ENCODE assay signal across 9 cellular contexts in the genomic region with DNA sequence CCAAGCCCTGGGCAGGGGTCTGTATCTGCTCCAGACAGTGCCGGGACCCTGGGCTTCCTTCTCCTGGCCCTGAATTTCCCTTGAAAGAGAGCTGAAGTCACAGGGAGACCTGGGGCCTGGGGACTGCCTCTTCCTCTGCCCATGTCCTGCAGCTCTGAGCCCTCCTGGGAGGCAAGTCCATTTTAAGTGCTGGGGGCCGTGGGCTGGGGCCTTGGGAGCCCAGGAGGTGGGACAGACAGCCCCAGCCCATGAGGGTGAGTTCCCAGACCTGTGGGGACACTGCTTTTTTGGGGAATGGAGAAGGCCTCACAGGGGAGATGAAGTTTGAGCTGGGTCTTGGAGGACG. TPM values are rescaled to one million over a fixed set of nuclear protein-coding genes. Genes with fewer than 3 reads are reported as not detected.
DNase-seq lines count a peak whose midpoint lies in the region; ATAC-seq, FAIRE-seq and TF ChIP-seq lines count a peak whose summit lies in the region.
"Had no signal": no experiment of that assay in that cellular context is flagged by ENCODE, and none has a peak within 500 bp of the region (broad histone marks: within the 10 kb centered on the region; RNA-seq: fewer than 3 reads in every experiment).

No MANE protein-coding gene starts in this region.

- no peaks in the 10 kb centered on the region for H3K36me3 ChIP-seq in CD4-positive, alpha-beta memory T cell (ENCODE audit: insufficient read depth, low read length)
- no peaks in the 10 kb centered on the region; the same call in 1 of the 2 replicates for H3K36me3 ChIP-seq in OCI-LY7 (ENCODE audit: insufficient read depth, low read length)
- H3K36me3 ChIP-seq in endodermal cell (ENCODE audit: control insufficient read depth, insufficient read depth, low read length), result no peaks in the 10 kb centered on the region
- no peaks in the 10 kb centered on the region for H3K36me3 ChIP-seq in pancreas
- H3K36me3 ChIP-seq in neural progenitor cell, result no peaks in the 10 kb centered on the region

- H3K79me2 ChIP-seq in OCI-LY7 (ENCODE audit: insufficient read depth, low read depth, low read length), result no peaks in the 10 kb centered on the region
- no peaks in the 10 kb centered on the region for H3K79me2 ChIP-seq in neural progenitor cell (ENCODE audit: low read depth)

- peak overlapping the region; percentile 75 for H3K27ac ChIP-seq in CD4-positive, alpha-beta memory T cell (ENCODE audit: low read depth, low read length)
- H3K27ac ChIP-seq in OCI-LY7 (ENCODE audit: low read depth, low read length, poor library complexity, severe bottlenecking) (peak overlapping the region; percentile 73), endodermal cell (ENCODE audit: low read depth, low read length) (no peak overlapping the region), pancreas (peak overlapping the region in 3 of 4 donors; percentile 43 to 60 (median 48)), neural progenitor cell (no peak overlapping the region)

- H3K4me2 ChIP-seq in OCI-LY7 (ENCODE audit: low read length), result peak overlapping the region; percentile 70
- no peak overlapping the region for H3K4me2 ChIP-seq in neural progenitor cell

- CTCF ChIA-PET in CD4-positive, alpha-beta memory T cell (lab: Charles Lee; ENCODE audit: partially characterized antibody), result interaction anchor here (0.8 to 2.2 kb wide), 9 partner anchors 12 to 88 kb away, joined by 3 to 8 read pairs (median 5); no protein-coding TSS in a partner anchor
- CTCF ChIA-PET in OCI-LY7 (lab: Charles Lee; ENCODE audit: unreplicated experiment), result no interaction called here

- POLR2A ChIA-PET in CD4-positive, alpha-beta memory T cell (lab: Charles Lee; ENCODE audit: partially characterized antibody), result interaction anchor here (1.1 to 5.5 kb wide), 12 partner anchors 8 to 257 kb away, joined by 4 to 60 read pairs (median 6); partner anchors contain the start of genes OGT and TAF1
- POLR2A ChIA-PET in OCI-LY7 (lab: Charles Lee), result no interaction called here

- H3K4me1 ChIP-seq in CD4-positive, alpha-beta memory T cell (ENCODE audit: insufficient read depth, low read length), result peaks cover 82% of the 10 kb centered on the region
- peaks cover 69% of the 10 kb centered on the region for H3K4me1 ChIP-seq in OCI-LY7 (ENCODE audit: insufficient read depth, low read length, poor library complexity, severe bottlenecking)
- H3K4me1 ChIP-seq in endodermal cell (ENCODE audit: control insufficient read depth, insufficient read depth, low read length), result no peaks in the 10 kb centered on the region
- no peaks in the 10 kb centered on the region for H3K4me1 ChIP-seq in pancreas
- H3K4me1 ChIP-seq in neural progenitor cell, result no peaks in the 10 kb centered on the region

- H3K9me3 ChIP-seq in CD4-positive, alpha-beta memory T cell (ENCODE audit: control insufficient read depth in 1 of 2, low read length in 2 of 2), result no peaks in the 10 kb centered on the region
- peaks cover 6% of the 10 kb centered on the region; the same call in 1 of the 2 replicates for H3K9me3 ChIP-seq in OCI-LY7 (ENCODE audit: low read length)
- H3K9me3 ChIP-seq in endodermal cell (ENCODE audit: control insufficient read depth, low read length), result no peaks in the 10 kb centered on the region
- H3K9me3 ChIP-seq in pancreas, result no peaks in the 10 kb centered on the region
- no peaks in the 10 kb centered on the region for H3K9me3 ChIP-seq in neural progenitor cell (ENCODE audit: low read depth)

- TF ChIP-seq CTCF in OCI-LY7 (conservative IDR thresholded peaks at IDR 0.05; ENCODE audit: low read length), result no peak
- no peak for TF ChIP-seq CTCF in endodermal cell (conservative IDR thresholded peaks at IDR 0.05)
- TF ChIP-seq CTCF in pancreas (IDR thresholded peaks at IDR 0.05), result no peak
- no peak for TF ChIP-seq CTCF in neural progenitor cell (IDR thresholded peaks at IDR 0.05)

- H3F3A ChIP-seq in neural progenitor cell (ENCODE audit: low read depth), result no peaks in the 10 kb centered on the region

- peaks cover 0 to 2% (median 0%) of the 10 kb centered on the region in 8 donors for H3K9me3 Mint-ChIP-seq in CD4-positive, alpha-beta memory T cell
- H3K9me3 Mint-ChIP-seq in endodermal cell (peaks cover 75% of the 10 kb centered on the region), neural progenitor cell (peaks cover 10% of the 10 kb centered on the region)

- H3K27ac Mint-ChIP-seq in CD4-positive, alpha-beta memory T cell, result peak overlapping the region; percentile 91 to 97 (median 96)
- H3K27ac Mint-ChIP-seq in endodermal cell (peak overlapping the region; percentile 75), neural progenitor cell (no peak overlapping the region)

- H2AFZ ChIP-seq in OCI-LY7 (ENCODE audit: low read length) (peak overlapping the region; percentile 21; the same call in 1 of the 2 replicates), neural progenitor cell (replicated peaks) (no peak overlapping the region)

- peak overlapping the region; percentile 69 to 87 (median 80) for H3K4me3 Mint-ChIP-seq in CD4-positive, alpha-beta memory T cell
- H3K4me3 Mint-ChIP-seq in endodermal cell, result no peak overlapping the region
- no peak overlapping the region for H3K4me3 Mint-ChIP-seq in neural progenitor cell

- no peaks in the 10 kb centered on the region for H3K27me3 ChIP-seq in CD4-positive, alpha-beta memory T cell (ENCODE audit: insufficient read depth, low read length)
- H3K27me3 ChIP-seq in endodermal cell (ENCODE audit: control insufficient read depth, insufficient read depth, low read length, poor library complexity, severe bottlenecking) (no peaks in the 10 kb centered on the region), pancreas (no peaks in the 10 kb centered on the region), neural progenitor cell (no peaks in the 10 kb centered on the region)

- peak overlapping the region in 1 of 2 donors; percentile 28 for H3K4me3 ChIP-seq in CD4-positive, alpha-beta memory T cell (ENCODE audit: low read length in 2 of 2)
- peak overlapping the region; percentile 25 for H3K4me3 ChIP-seq in OCI-LY7 (ENCODE audit: low read depth, low read length, poor library complexity, severe bottlenecking)
- no peak overlapping the region for H3K4me3 ChIP-seq in endodermal cell (ENCODE audit: low read length)
- no peak overlapping the region for H3K4me3 ChIP-seq in pancreas
- H3K4me3 ChIP-seq in neural progenitor cell, result no peak overlapping the region

- FAIRE-seq in pancreas (lab: Jason Lieb, UNC), result no peak
- FAIRE-seq: endometrium had no signal

- intact Hi-C loops in CD4-positive, alpha-beta memory T cell (cut with micrococcal nuclease), result loop anchor here (2.0 kb wide), 2 partner anchors 14 to 16 kb away; no protein-coding TSS in a partner anchor
- intact Hi-C loops in OCI-LY7 (cut with micrococcal nuclease; ENCODE audit: unreplicated experiment) (loop anchor here (2.0 kb wide), 1 partner anchor 28 kb away; no protein-coding TSS in a partner anchor), pancreas (cut with DNase I) (no loop called here)

- peak in 1 of 4 donors; percentile 12 for ATAC-seq in pancreas

- H4K20me1 ChIP-seq in OCI-LY7 (ENCODE audit: insufficient read depth, low read length) (no peaks in the 10 kb centered on the region), neural progenitor cell (ENCODE audit: low read depth) (no peaks in the 10 kb centered on the region)

- H3K9ac ChIP-seq in endodermal cell (ENCODE audit: extremely low read depth, low read length, poor library complexity, severe bottlenecking) (no peak overlapping the region), neural progenitor cell (no peak overlapping the region)

- H3K27me3 Mint-ChIP-seq in CD4-positive, alpha-beta memory T cell, result peaks cover 0 to 2% of the 10 kb centered on the region in 2 donors
- H3K27me3 Mint-ChIP-seq in endodermal cell (ENCODE audit: insufficient read depth), result no peaks in the 10 kb centered on the region
- peaks cover 2% of the 10 kb centered on the region for H3K27me3 Mint-ChIP-seq in neural progenitor cell (ENCODE audit: insufficient read depth, low read depth)

- WGBS in endodermal cell (ENCODE audit: insufficient coverage in 1 of 2, insufficient read length in 1 of 2), 2 experiments, result 78% methylated on average over 3 of the region's 3 CpGs; no CpG with 5 or more reads in 1 of the 2 experiments
- WGBS in pancreas, 2 donors, result 62 to 66% methylated on average over 3 of the region's 3 CpGs

- DNase-seq in CD4-positive, alpha-beta memory T cell, result no peak
- DNase-seq in OCI-LY7 (ENCODE audit: low spot score) (no peak), endodermal cell (no peak), pancreas (no peak), NCI-H526 treated with DMSO at 0.1 percent for 48 hours (lab: John Stamatoyannopoulos, UW) (no peak), neural progenitor cell (ENCODE audit: low spot score) (no peak), HuH-7.5 (ENCODE audit: low spot score) (no peak), kidney glomerular epithelial cell (lab: John Stamatoyannopoulos, UW) (no peak)

- peaks cover 0 to 10% of the 10 kb centered on the region in 2 donors for H3K36me3 Mint-ChIP-seq in CD4-positive, alpha-beta memory T cell
- H3K36me3 Mint-ChIP-seq in endodermal cell (ENCODE audit: low read depth) (no peaks in the 10 kb centered on the region), neural progenitor cell (peaks cover 2% of the 10 kb centered on the region)

- H3K9me2 ChIP-seq in OCI-LY7 (ENCODE audit: insufficient read depth, low read length), result no peaks in the 10 kb centered on the region

- BruUV-seq in OCI-LY7 (replicated peaks; lab: Mats Ljungman, UMichigan), result no TSS peak

- peaks cover 27 to 71% (median 58%) of the 10 kb centered on the region in 4 donors for H3K4me1 Mint-ChIP-seq in CD4-positive, alpha-beta memory T cell
- H3K4me1 Mint-ChIP-seq in endodermal cell (no peaks in the 10 kb centered on the region), neural progenitor cell (no peaks in the 10 kb centered on the region)

RNA-seq across cellular contexts. Expression of gene CXCR3, which starts 4.8 kb away (rescaled TPM):
- total RNA-seq in CD4-positive, alpha-beta memory T cell, result 10 to 100 TPM; 28.5 to 32.5 TPM
- polyA plus RNA-seq in CD4-positive, alpha-beta memory T cell, result 100 to 1,000 TPM in 1 of 2 donors, 10 to 100 TPM in 1; 45.6 to 153 TPM
- not detected in 2 replicates for total RNA-seq in OCI-LY7 (2014; rRNA removed; shearing (Covaris generic))
- total RNA-seq in OCI-LY7 (2022) (not detected in 2 replicates), endodermal cell (not detected), pancreas (under 1 TPM in 4 of 6 donors, not detected in 2; 0.23 to 0.52 (median 0.31) TPM), neural progenitor cell (ENCODE audit: low replicate concordance) (not detected in 2 replicates)
- not detected for polyA plus RNA-seq in endodermal cell (2013, experiment 1 of 2)
- not detected for polyA plus RNA-seq in endodermal cell (2013, experiment 2 of 2)
- under 1 TPM in 1 of 2 donors, not detected in 1; 0.11 TPM for polyA plus RNA-seq in pancreas

RNA-seq across cellular contexts. Expression of gene GCNA, which starts 44.8 kb away (rescaled TPM):
- 10 to 100 TPM; 10.2 to 11.4 TPM for total RNA-seq in CD4-positive, alpha-beta memory T cell
- polyA plus RNA-seq in CD4-positive, alpha-beta memory T cell, result under 1 TPM in 1 of 2 donors, not detected in 1; 0.40 TPM
- total RNA-seq in OCI-LY7 (2014; rRNA removed; shearing (Covaris generic)), result 2.0 and 2.1 TPM in 2 replicates
- total RNA-seq in OCI-LY7 (2022) (3.9 and 4.2 TPM in 2 replicates), endodermal cell (1 to 10 TPM; 2.1 to 2.3 TPM), pancreas (1 to 10 TPM in 2 of 6 donors, under 1 TPM in 4; 0.63 to 2.0 (median 0.89) TPM), neural progenitor cell (ENCODE audit: low replicate concordance) (0.62 and 0.97 TPM in 2 replicates)
- 1.0 TPM for polyA plus RNA-seq in endodermal cell (2013, experiment 1 of 2)
- polyA plus RNA-seq in endodermal cell (2013, experiment 2 of 2), result 0.91 TPM
- polyA plus RNA-seq in pancreas, result 1 to 10 TPM; 1.5 to 3.1 TPM

Comparison
In these comparisons a context has a peak if more than half of its experiments do, and no peak if none do; other contexts are left out.
1. H3K27ac ChIP-seq: peak in CD4-positive, alpha-beta memory T cell (single experiment), OCI-LY7 (single experiment) and pancreas (3 of 4); none in endodermal cell (single experiment) and neural progenitor cell (single experiment).
2. H3K4me3 Mint-ChIP-seq: peak in CD4-positive, alpha-beta memory T cell (8 of 8); none in endodermal cell (single experiment) and neural progenitor cell (single experiment).
3. RNA of gene CXCR3, which starts 4.8 kb away (total RNA-seq): 28.5 to 32.5 TPM in CD4-positive, alpha-beta memory T cell; 0.23 to 0.52 TPM in pancreas, not detected in OCI-LY7, not detected in endodermal cell and not detected in neural progenitor cell; every median in the first group is over 10 times any median in the second.
4. intact Hi-C loops: an anchor here in CD4-positive, alpha-beta memory T cell (2.0 kb wide) and OCI-LY7 (2.0 kb wide); none called in pancreas.